Comparison of ENCODE assay signal across 11 cellular contexts in genomic region chr16:22183901-22184614, GRCh38. TPM values are rescaled to one million over a fixed set of nuclear protein-coding genes. Genes with fewer than 3 reads are reported as not detected.
A peak's percentile ranks its signal among the peaks of the same experiment; 100 is the strongest.
DNase-seq lines count a peak whose midpoint lies in the region; ATAC-seq and TF ChIP-seq lines count a peak whose summit lies in the region.
"Had no signal": no experiment of that assay in that cellular context is flagged by ENCODE, and none has a peak within 500 bp of the region (broad histone marks: within the 10 kb centered on the region; RNA-seq: fewer than 3 reads in every experiment).

No MANE protein-coding gene starts in this region.

- peak; percentile 59 for TF ChIP-seq CTCF in BE2C (IDR thresholded peaks at IDR 0.05; ENCODE audit: low read depth, low read length)
- peak; percentile 68 for TF ChIP-seq CTCF in GM12873 (IDR thresholded peaks at IDR 0.05; ENCODE audit: insufficient read depth, low read depth, low read length, missing control alignments)
- peak; percentile 70 for TF ChIP-seq CTCF in OCI-LY7 (conservative IDR thresholded peaks at IDR 0.05; ENCODE audit: low read length)
- peak; percentile 39 for TF ChIP-seq CTCF in fibroblast of pulmonary artery (IDR thresholded peaks at IDR 0.05; ENCODE audit: low read length, missing control alignments)
- no peak for TF ChIP-seq CTCF in adrenal gland (IDR thresholded peaks at IDR 0.05)
- no peak for TF ChIP-seq CTCF in lower leg skin (IDR thresholded peaks at IDR 0.05)

- no peak for TF ChIP-seq POLR2A in adrenal gland (IDR thresholded peaks at IDR 0.05)
- no peak for TF ChIP-seq POLR2A in lower leg skin (IDR thresholded peaks at IDR 0.05)

- H3K36me3 ChIP-seq in BE2C (no peaks in the 10 kb centered on the region), OCI-LY7 (ENCODE audit: insufficient read depth, low read length) (no peaks in the 10 kb centered on the region), adrenal gland (replicated peaks in 1 of 2) (no peaks in the 10 kb centered on the region)

- no peaks in the 10 kb centered on the region for H4K20me1 ChIP-seq in OCI-LY7 (ENCODE audit: insufficient read depth, low read length)

- POLR2A ChIA-PET in OCI-LY7 (lab: Charles Lee) = no interaction called here

- no peaks in the 10 kb centered on the region for H3K9me2 ChIP-seq in OCI-LY7 (ENCODE audit: insufficient read depth, low read length)

- H3K9me3 ChIP-seq in BE2C (no peaks in the 10 kb centered on the region), OCI-LY7 (ENCODE audit: low read length) (no peaks in the 10 kb centered on the region), adrenal gland (replicated peaks in 1 of 3) (no peaks in the 10 kb centered on the region)

- 80 to 89% (median 82%) methylated on average over 9 to 11 of the region's 11 CpGs for WGBS in adrenal gland, 4 donors
- 83 to 89% methylated on average over 11 of the region's 11 CpGs for WGBS in lower leg skin, 2 donors

- no peak overlapping the region for H3K27ac ChIP-seq in OCI-LY7 (ENCODE audit: low read depth, low read length, poor library complexity, severe bottlenecking)
- no peak overlapping the region for H3K27ac ChIP-seq in adrenal gland

- H3K4me3 ChIP-seq in BE2C (ENCODE audit: low read depth, low read length) (no peak overlapping the region), OCI-LY7 (ENCODE audit: low read depth, low read length, poor library complexity, severe bottlenecking) (no peak overlapping the region), fibroblast of pulmonary artery (replicated peaks; ENCODE audit: low read depth, low read length) (no peak overlapping the region), adrenal gland (no peak overlapping the region), lower leg skin (ENCODE audit: low read depth, poor library complexity, severe bottlenecking) (no peak overlapping the region)

- intact Hi-C loops in OCI-LY7 (cut with micrococcal nuclease; ENCODE audit: unreplicated experiment) (no loop called here), adrenal gland (cut with DNase I) (no loop called here), lower leg skin (cut with DNase I; ENCODE audit: low total_unique reads) (no loop called here)

- H3K79me2 ChIP-seq in OCI-LY7 (ENCODE audit: insufficient read depth, low read depth, low read length) = no peaks in the 10 kb centered on the region

- DNase-seq in BE2C (peak; percentile 44), OCI-LY7 (ENCODE audit: low spot score) (peak; percentile 55), fibroblast of pulmonary artery (ENCODE audit: low read depth) (no peak), adrenal gland (no peak), lower leg skin (ENCODE audit: low spot score in 2 of 2) (no peak)
- DNase-seq: activated gamma-delta T cell; NCI-H526 treated with DMSO at 0.1 percent for 48 hours; stimulated activated CD4-positive, alpha-beta T cell treated with anti-CD3 and anti-CD28 coated beads, Interleukin-2, amount 100 ng/mL, for 24 hours had no signal

- H2AFZ ChIP-seq in OCI-LY7 (ENCODE audit: low read length) = no peak overlapping the region

- BruUV-seq in OCI-LY7 (replicated peaks; lab: Mats Ljungman, UMichigan) = no TSS peak

- CTCF ChIA-PET in OCI-LY7 (lab: Charles Lee; ENCODE audit: unreplicated experiment) = no interaction called here

- H3K4me2 ChIP-seq in OCI-LY7 (ENCODE audit: low read length) = no peak overlapping the region

- peaks cover 9% of the 10 kb centered on the region; the same call in 1 of the 2 replicates for H3K27me3 ChIP-seq in BE2C
- no peaks in the 10 kb centered on the region for H3K27me3 ChIP-seq in adrenal gland

- H3K4me1 ChIP-seq in BE2C (peaks cover 4% of the 10 kb centered on the region), OCI-LY7 (ENCODE audit: insufficient read depth, low read length, poor library complexity, severe bottlenecking) (peaks cover 11% of the 10 kb centered on the region), adrenal gland (replicated peaks in 1 of 2) (peaks cover 4 to 9% of the 10 kb centered on the region in 2 donors)

- ATAC-seq in GM21825 (IDR thresholded peaks at IDR 0.05; ENCODE audit: unreplicated experiment) (no peak), GM18502 (IDR thresholded peaks at IDR 0.05; ENCODE audit: poor library complexity, unreplicated experiment) (no peak)

RNA-seq across cellular contexts. Expression of gene SDR42E2, which starts 21.8 kb away (rescaled TPM):
- polyA plus RNA-seq in BE2C (2012; ENCODE audit: insufficient read depth, insufficient read length, low read depth) = not detected
- total RNA-seq in OCI-LY7 (2014; rRNA removed; shearing (Covaris generic)) = not detected in 2 replicates
- 0.28 and 0.29 TPM in 2 replicates for total RNA-seq in OCI-LY7 (2022)
- total RNA-seq in adrenal gland = not detected
- polyA plus RNA-seq in adrenal gland = under 1 TPM in 2 of 3 donors, not detected in 1; 0.08 to 0.10 TPM
- not detected for total RNA-seq in lower leg skin

RNA-seq across cellular contexts. Expression of gene EEF2K, which starts 22.0 kb away (rescaled TPM):
- polyA plus RNA-seq in BE2C (2012; ENCODE audit: insufficient read depth, insufficient read length, low read depth) = 8.8 TPM
- 17.6 and 23.8 TPM in 2 replicates for total RNA-seq in OCI-LY7 (2014; rRNA removed; shearing (Covaris generic))
- total RNA-seq in OCI-LY7 (2022) (40.0 and 42.3 TPM in 2 replicates), adrenal gland (10 to 100 TPM; 10.7 to 28.3 (median 18.5) TPM), lower leg skin (100 to 1,000 TPM in 1 of 4 donors, 10 to 100 TPM in 3; 47.8 to 112 (median 73.2) TPM)
- polyA plus RNA-seq in adrenal gland = 10 to 100 TPM in 1 of 3 donors, 1 to 10 TPM in 2; 4.9 to 15.0 (median 7.6) TPM

Comparison
In these comparisons a context has a peak if more than half of its experiments do, and no peak if none do; other contexts are left out.
1. DNase-seq: peak in BE2C (single experiment) and OCI-LY7 (single experiment); none in fibroblast of pulmonary artery (single experiment), adrenal gland (0 of 7) and lower leg skin (0 of 2).
2. CTCF ChIP-seq: peak in BE2C (single experiment), GM12873 (single experiment), OCI-LY7 (single experiment) and fibroblast of pulmonary artery (single experiment); none in adrenal gland (0 of 6) and lower leg skin (0 of 3).